In the genomic region with DNA sequence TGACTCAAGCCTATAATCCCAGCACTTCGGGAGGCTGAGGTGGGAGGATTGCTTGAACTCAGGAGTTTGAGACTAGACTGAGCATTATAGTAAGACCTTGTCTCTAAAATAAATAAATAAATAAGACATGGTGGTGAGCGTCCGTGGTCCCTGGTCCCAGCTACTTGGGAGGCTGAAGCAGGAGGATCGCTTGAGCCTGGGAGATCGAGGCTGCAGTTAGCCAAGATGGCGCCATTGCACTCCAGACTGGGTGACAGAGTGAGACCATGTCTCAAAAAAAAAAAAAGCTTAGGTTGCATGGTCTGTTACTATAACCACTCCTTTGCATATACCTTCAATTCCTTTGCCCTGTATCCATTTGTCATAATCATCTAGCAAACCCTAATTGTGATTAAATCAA, we compare ENCODE assay signal across 17 cellular contexts.
"Had no signal": no experiment of that assay in that cellular context is flagged by ENCODE, and none has a peak within 500 bp of the region (broad histone marks: within the 10 kb centered on the region; RNA-seq: fewer than 3 reads in every experiment).

No MANE protein-coding gene starts in this region.

- H3K27ac Mint-ChIP-seq: endodermal cell, memory B cell had no signal

- DNase-seq: activated CD4-positive, alpha-beta T cell treated with anti-CD3 and anti-CD28 coated beads for 1 hour; activated effector memory CD4-positive, alpha-beta T cell treated with Interleukin-2 at 50 U/mL for 16 hours; activated naive CD4-positive, alpha-beta T cell treated with anti-CD3 and anti-CD28 coated beads, Interleukin-2, amount 50 U/mL, for 16 hours; activated T-cell treated with anti-CD3 and anti-CD28 coated beads, Interleukin-2, amount 50 U/mL, for 48 hours; cortex of kidney; endodermal cell; head of caudate nucleus; hypothalamus; islet precursor cell; left colon; stimulated activated CD4-positive, alpha-beta T cell treated with anti-CD3 and anti-CD28 coated beads, Interleukin-2, amount 100 ng/mL, for 48 hours; stimulated activated CD8-positive, alpha-beta memory T cell treated with anti-CD3 and anti-CD28 coated beads, Interleukin-4, amount 100 ng/mL, for 48 hours; stimulated activated naive CD4-positive, alpha-beta T cell; upper lobe of right lung had no signal

- H3K9me3 Mint-ChIP-seq: endodermal cell, memory B cell had no signal

- ATAC-seq: gastroesophageal sphincter, left colon, SK-N-SH treated with all-trans-retinoic acid at 6 μM for 48 hours, upper lobe of right lung had no signal

- H3K4me3 Mint-ChIP-seq: endodermal cell, memory B cell had no signal

- H3K27me3 Mint-ChIP-seq: memory B cell had no signal
